8 cellular contexts compared by ENCODE assay signal in the genomic region with DNA sequence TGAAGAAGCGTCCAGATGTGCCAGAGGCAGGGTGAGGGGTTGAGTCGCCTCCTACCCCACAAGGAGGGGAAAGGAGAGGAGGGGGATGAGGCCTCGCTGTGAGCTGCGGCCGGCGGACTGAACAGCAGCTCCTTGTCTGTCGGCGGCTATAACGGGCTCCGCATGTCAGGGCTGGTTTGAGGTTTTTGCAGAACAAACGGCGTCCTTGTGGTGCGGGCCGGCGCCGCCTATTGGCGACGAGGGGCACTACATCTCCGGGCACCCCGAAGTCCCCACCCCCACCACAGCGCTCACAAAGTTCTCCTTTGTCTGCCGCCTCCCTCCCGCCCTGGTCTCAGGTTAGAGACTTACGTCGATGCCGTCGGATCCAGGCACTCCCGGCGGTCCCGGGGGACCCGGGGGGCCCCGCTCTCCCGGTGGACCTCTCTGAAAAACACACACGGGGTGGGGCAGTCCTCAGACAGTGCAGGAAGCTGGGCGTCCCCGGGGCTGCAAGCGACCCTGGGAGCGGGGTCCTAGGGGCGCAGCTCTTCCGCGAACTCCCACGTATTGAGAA.
DNase-seq lines count a peak whose midpoint lies in the region; ATAC-seq and TF ChIP-seq lines count a peak whose summit lies in the region.

No MANE protein-coding gene starts in this region.

- ATAC-seq in HG03521 (IDR thresholded peaks at IDR 0.05; ENCODE audit: unreplicated experiment): peak; percentile 54
- ATAC-seq in GM18873 (IDR thresholded peaks at IDR 0.05; ENCODE audit: low FRiP score, unreplicated experiment): no peak

- H3K4me3 ChIP-seq in epithelial cell of esophagus (ENCODE audit: low read length): no peak overlapping the region

- in situ Hi-C loops in GM13976 (cut with MboI; ENCODE audit: low sequenced_read_pairs, unreplicated experiment): no loop called here

- TF ChIP-seq CTCF in GM13976 (IDR thresholded peaks at IDR 0.05; ENCODE audit: borderline replicate concordance, control extremely low read depth, extremely low read depth, insufficient read depth, missing control alignments) (peak; percentile 90), epithelial cell of esophagus (IDR thresholded peaks at IDR 0.05; ENCODE audit: insufficient read depth, low read depth, low read length, missing control alignments) (peak; percentile 80)

- DNase-seq in GM13976 (ENCODE audit: low spot score) (peak; percentile 90), NOMO-1 treated with dmso at 0.1 percent for 144 hours (lab: John Stamatoyannopoulos, UW; ENCODE audit: unreplicated experiment) (peak; percentile 75), activated T-cell treated with anti-CD3 and anti-CD28 coated beads for 1 hour (ENCODE audit: low read depth) (peak; percentile 73), epithelial cell of esophagus (ENCODE audit: low read depth) (peak; percentile 90), midbrain (lab: John Stamatoyannopoulos, UW) (peak; percentile 95)
- peak; percentile 59 for DNase-seq in stimulated activated CD8-positive, alpha-beta memory T cell treated with anti-CD3 and anti-CD28 coated beads, Interleukin-15, amount 100 ng/mL, for 1 hour (ENCODE audit: low read depth)
